In the genomic region with DNA sequence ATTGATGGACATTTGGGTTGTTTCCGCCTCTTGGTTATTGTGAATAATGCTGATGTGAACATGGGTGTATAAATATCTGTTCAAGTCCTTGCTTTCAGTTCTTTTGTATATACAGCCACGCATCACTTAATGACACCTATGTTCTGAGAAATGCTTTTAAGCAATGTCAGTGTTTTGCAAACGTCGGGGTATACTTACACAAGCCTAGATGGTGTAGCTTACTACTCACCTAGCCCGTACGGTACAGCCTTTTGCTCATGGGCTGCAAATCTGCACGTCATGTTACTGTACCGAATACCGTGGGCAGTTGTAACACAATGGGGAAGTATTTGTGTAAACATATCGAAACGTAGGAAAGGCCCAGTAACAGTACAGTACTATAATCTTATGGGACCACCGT, we compare ENCODE assay signal across 12 cellular contexts. TPM values are rescaled to one million over a fixed set of nuclear protein-coding genes. Genes with fewer than 3 reads are reported as not detected.
DNase-seq lines count a peak whose midpoint lies in the region; ATAC-seq and TF ChIP-seq lines count a peak whose summit lies in the region.
"Had no signal": no experiment of that assay in that cellular context is flagged by ENCODE, and none has a peak within 500 bp of the region (broad histone marks: within the 10 kb centered on the region; RNA-seq: fewer than 3 reads in every experiment).

No MANE protein-coding gene starts in this region.

- H3K27ac ChIP-seq in PC-9: no peak overlapping the region

- no peaks in the 10 kb centered on the region for H3K9me2 ChIP-seq in PC-9 (ENCODE audit: insufficient read depth)

- peaks cover 11% of the 10 kb centered on the region for H3K4me1 Mint-ChIP-seq in T-helper 17 cell
- peaks cover 15 to 22% of the 10 kb centered on the region in 2 donors for H3K4me1 Mint-ChIP-seq in natural killer cell treated with Interleukin-12 subunit alpha and Interleukin-12 subunit beta and Interleukin-15 and Interleukin-18, amount 100 ng/mL, for 72 hours (ENCODE audit: low read depth in 2 of 2)

- POLR2A ChIA-PET in PC-9 (lab: Charles Lee; ENCODE audit: unreplicated experiment): interaction anchor here (0.7 kb wide), 1 partner anchor 33 kb away, joined by 5 read pairs; no protein-coding TSS in a partner anchor

- peaks cover 3% of the 10 kb centered on the region for H3K9me3 Mint-ChIP-seq in natural killer cell treated with Interleukin-12 subunit alpha and Interleukin-12 subunit beta and Interleukin-15 and Interleukin-18, amount 100 ng/mL, for 72 hours
- H3K9me3 Mint-ChIP-seq: activated naive CD4-positive, alpha-beta T cell treated with anti-CD3 and anti-CD28 coated beads, Interleukin-2, amount 50 U/mL, for 72 hours had no signal

- H2AFZ ChIP-seq in PC-9: no peak overlapping the region

- no TSS peak for BruUV-seq in PC-9 (replicated peaks; lab: Mats Ljungman, UMichigan)

- H3K4me2 ChIP-seq in PC-9: no peak overlapping the region

- H3F3A ChIP-seq in PC-9 (ENCODE audit: insufficient read depth, low read depth): no peaks in the 10 kb centered on the region

- peaks cover 6% of the 10 kb centered on the region; the same call in 1 of the 2 replicates for H4K20me1 ChIP-seq in PC-9 (ENCODE audit: insufficient read depth)

- H3K27me3 ChIP-seq in PC-9 (ENCODE audit: insufficient read depth, low read depth): no peaks in the 10 kb centered on the region

- H3K4me3 Mint-ChIP-seq in T-helper 17 cell: no peak overlapping the region
- H3K4me3 Mint-ChIP-seq in natural killer cell treated with Interleukin-12 subunit alpha and Interleukin-12 subunit beta and Interleukin-15 and Interleukin-18, amount 100 ng/mL, for 72 hours: peak overlapping the region; percentile 7
- H3K4me3 Mint-ChIP-seq: activated CD4-positive, alpha-beta memory T cell treated with anti-CD3 and anti-CD28 coated beads for 36 hours had no signal

- H3K27ac Mint-ChIP-seq in T-helper 17 cell: no peak overlapping the region
- peak overlapping the region; percentile 11 to 77 for H3K27ac Mint-ChIP-seq in natural killer cell treated with Interleukin-12 subunit alpha and Interleukin-12 subunit beta and Interleukin-15 and Interleukin-18, amount 100 ng/mL, for 72 hours
- H3K27ac Mint-ChIP-seq: activated CD4-positive, alpha-beta memory T cell treated with anti-CD3 and anti-CD28 coated beads for 36 hours; activated naive CD4-positive, alpha-beta T cell treated with anti-CD3 and anti-CD28 coated beads, Interleukin-2, amount 50 U/mL, for 72 hours had no signal

- H3K9me3 ChIP-seq in T-helper 17 cell (ENCODE audit: control insufficient read depth, low read length, poor library complexity, severe bottlenecking): no peaks in the 10 kb centered on the region
- peaks cover 15% of the 10 kb centered on the region; the same call in 1 of the 2 replicates for H3K9me3 ChIP-seq in PC-9 (ENCODE audit: insufficient read depth, low read depth)

- peak; percentile 42 for ATAC-seq in GM18909 (IDR thresholded peaks at IDR 0.05; ENCODE audit: poor library complexity, unreplicated experiment)
- peak; percentile 29 for ATAC-seq in HG02678 (IDR thresholded peaks at IDR 0.05; ENCODE audit: unreplicated experiment)
- peak; percentile 23 for ATAC-seq in T-helper 17 cell
- peak in 1 of 2 donors; percentile 42 for ATAC-seq in natural killer cell treated with Interleukin-12 subunit alpha and Interleukin-12 subunit beta and Interleukin-15 and Interleukin-18, amount 100 ng/mL, for 72 hours
- ATAC-seq in GM21367 (IDR thresholded peaks at IDR 0.05; ENCODE audit: unreplicated experiment): no peak
- ATAC-seq: activated naive CD4-positive, alpha-beta T cell treated with anti-CD3 and anti-CD28 coated beads, Interleukin-2, amount 50 U/mL, for 72 hours had no signal

- no peak for DNase-seq in T-helper 17 cell
- no peak for DNase-seq in natural killer cell treated with Interleukin-12 subunit alpha and Interleukin-12 subunit beta and Interleukin-15 and Interleukin-18, amount 100 ng/mL, for 72 hours (ENCODE audit: low spot score)
- no peak for DNase-seq in NCI-H187 (lab: John Stamatoyannopoulos, UW)
- DNase-seq in stimulated activated CD4-positive, alpha-beta T cell treated with anti-CD3 and anti-CD28 coated beads, Interleukin-2, amount 100 ng/mL, for 48 hours: no peak
- DNase-seq in PC-9: no peak
- DNase-seq: activated CD4-positive, alpha-beta memory T cell treated with anti-CD3 and anti-CD28 coated beads for 36 hours; NCI-H1436 treated with DMSO at 0.1 percent for 48 hours; right cardiac atrium had no signal

- H3K4me3 ChIP-seq in PC-9: no peak overlapping the region

- TF ChIP-seq CTCF in PC-9 (conservative IDR thresholded peaks at IDR 0.05): no peak

- peaks cover 4% of the 10 kb centered on the region; the same call in 1 of the 2 replicates for H3K36me3 ChIP-seq in PC-9 (ENCODE audit: low read depth)

- CTCF ChIA-PET in PC-9 (lab: Charles Lee): no interaction called here

- intact Hi-C loops in PC-9 (cut with micrococcal nuclease; ENCODE audit: unreplicated experiment): no loop called here

- peaks cover 88% of the 10 kb centered on the region for H3K79me2 ChIP-seq in PC-9 (ENCODE audit: low read depth)

- no peaks in the 10 kb centered on the region for H3K36me3 Mint-ChIP-seq in T-helper 17 cell (ENCODE audit: low read depth)
- H3K36me3 Mint-ChIP-seq in natural killer cell treated with Interleukin-12 subunit alpha and Interleukin-12 subunit beta and Interleukin-15 and Interleukin-18, amount 100 ng/mL, for 72 hours: peaks cover 1% of the 10 kb centered on the region

- no peaks in the 10 kb centered on the region for H3K4me1 ChIP-seq in PC-9 (replicated peaks; ENCODE audit: insufficient read depth)

- no peaks in the 10 kb centered on the region for H3K27me3 Mint-ChIP-seq in T-helper 17 cell
- H3K27me3 Mint-ChIP-seq in natural killer cell treated with Interleukin-12 subunit alpha and Interleukin-12 subunit beta and Interleukin-15 and Interleukin-18, amount 100 ng/mL, for 72 hours: no peaks in the 10 kb centered on the region
- H3K27me3 Mint-ChIP-seq: activated CD4-positive, alpha-beta memory T cell treated with anti-CD3 and anti-CD28 coated beads for 36 hours had no signal

RNA-seq across cellular contexts. Expression of gene RALB, which starts 12.3 kb away (rescaled TPM):
- total RNA-seq in T-helper 17 cell (10 to 100 TPM; 17.5 to 20.2 TPM), PC-9 (2021) (74.2 and 86.6 TPM in 2 replicates)
- total RNA-seq in natural killer cell treated with Interleukin-12 subunit alpha and Interleukin-12 subunit beta and Interleukin-15 and Interleukin-18, amount 100 ng/mL, for 72 hours: 10 to 100 TPM; 40.1 to 43.2 TPM

RNA-seq across cellular contexts. Expression of gene TMEM185B, which starts 41.8 kb away (rescaled TPM):
- total RNA-seq in T-helper 17 cell (10 to 100 TPM; 19.8 to 21.1 TPM), PC-9 (2021) (23.5 and 30.3 TPM in 2 replicates)
- total RNA-seq in natural killer cell treated with Interleukin-12 subunit alpha and Interleukin-12 subunit beta and Interleukin-15 and Interleukin-18, amount 100 ng/mL, for 72 hours: 10 to 100 TPM; 27.9 to 33.0 TPM
